In the genomic region with DNA sequence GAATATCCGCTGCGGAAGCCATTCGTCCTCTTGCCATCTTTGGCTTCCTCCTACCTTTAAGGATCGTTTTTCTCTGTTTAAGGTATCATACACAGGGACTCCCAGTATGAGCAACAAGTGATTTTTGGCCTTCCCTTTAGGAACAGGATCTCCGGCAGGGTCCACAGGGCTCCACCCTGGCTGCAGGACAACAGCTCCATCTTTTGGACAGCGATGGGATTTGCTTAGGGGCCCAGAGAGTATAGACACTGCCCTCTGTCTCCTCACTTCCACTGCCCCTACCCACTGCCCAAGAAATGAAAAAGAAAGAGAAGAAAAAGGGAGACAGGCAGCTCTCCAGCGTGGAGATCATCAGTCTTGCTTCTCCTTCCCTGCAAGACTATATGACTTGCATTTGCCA, we compare ENCODE assay signal across 10 cellular contexts.
DNase-seq lines count a peak whose midpoint lies in the region; ATAC-seq and TF ChIP-seq lines count a peak whose summit lies in the region.
"Had no signal": no experiment of that assay in that cellular context is flagged by ENCODE, and none has a peak within 500 bp of the region (broad histone marks: within the 10 kb centered on the region; RNA-seq: fewer than 3 reads in every experiment).

No MANE protein-coding gene starts in this region.

- peak; percentile 57 for DNase-seq in DMS 273 (lab: John Stamatoyannopoulos, UW; ENCODE audit: unreplicated experiment)
- DNase-seq in DMS 273 treated with DMSO at 0.1 percent for 48 hours (lab: John Stamatoyannopoulos, UW), result no peak
- peak; percentile 86 for DNase-seq in H7
- DNase-seq in RWPE2 (ENCODE audit: low spot score), result no peak
- no peak for DNase-seq in fibroblast of villous mesenchyme (ENCODE audit: low read depth)
- DNase-seq in sciatic nerve (ENCODE audit: low spot score), result no peak
- DNase-seq in tibial artery, result no peak
- DNase-seq: adrenal gland had no signal

- intact Hi-C loops in sciatic nerve (cut with DNase I) (no loop called here), tibial artery (cut with DNase I; ENCODE audit: low total_unique reads) (no loop called here)

- H3K9me3 ChIP-seq in RWPE2 (ENCODE audit: severe bottlenecking), result no peaks in the 10 kb centered on the region
- peaks cover 0 to 3% (median 0%) of the 10 kb centered on the region in 3 donors for H3K9me3 ChIP-seq in tibial artery
- H3K9me3 ChIP-seq: adrenal gland had no signal

- H3K36me3 ChIP-seq in H7 (replicated peaks; ENCODE audit: control insufficient read depth, insufficient read depth, low read length) (no peaks in the 10 kb centered on the region), RWPE2 (ENCODE audit: low read depth) (no peaks in the 10 kb centered on the region), tibial artery (no peaks in the 10 kb centered on the region)
- H3K36me3 ChIP-seq: adrenal gland had no signal

- TF ChIP-seq CTCF in RWPE2 (IDR thresholded peaks at IDR 0.05; ENCODE audit: poor library complexity, severe bottlenecking), result peak; percentile 30
- peak; percentile 38 for TF ChIP-seq CTCF in fibroblast of villous mesenchyme (IDR thresholded peaks at IDR 0.05; ENCODE audit: insufficient read depth, low read depth, low read length)
- TF ChIP-seq CTCF in tibial artery (IDR thresholded peaks at IDR 0.05), result no peak

- no peak overlapping the region for H3K4me3 ChIP-seq in H7 (ENCODE audit: insufficient read depth, low read depth, low read length)
- H3K4me3 ChIP-seq in RWPE2 (ENCODE audit: severe bottlenecking), result no peak overlapping the region
- no peak overlapping the region for H3K4me3 ChIP-seq in fibroblast of villous mesenchyme (ENCODE audit: low read depth, low read length)
- no peak overlapping the region for H3K4me3 ChIP-seq in tibial artery
- H3K4me3 ChIP-seq: adrenal gland, SK-N-MC had no signal

- H3K27me3 ChIP-seq in H7 (ENCODE audit: control insufficient read depth, insufficient read depth, low read length) (no peaks in the 10 kb centered on the region), RWPE2 (ENCODE audit: insufficient read depth, poor library complexity, severe bottlenecking) (no peaks in the 10 kb centered on the region), tibial artery (no peaks in the 10 kb centered on the region)
- H3K27me3 ChIP-seq: adrenal gland had no signal

- no peaks in the 10 kb centered on the region for H3K4me1 ChIP-seq in RWPE2 (ENCODE audit: insufficient read depth, poor library complexity, severe bottlenecking)
- no peaks in the 10 kb centered on the region for H3K4me1 ChIP-seq in tibial artery
- H3K4me1 ChIP-seq: adrenal gland had no signal

- H3K27ac ChIP-seq in RWPE2 (ENCODE audit: poor library complexity, severe bottlenecking) (no peak overlapping the region), tibial artery (no peak overlapping the region)
- H3K27ac ChIP-seq: adrenal gland, SK-N-MC had no signal

- ATAC-seq in RWPE2 (ENCODE audit: low read depth) (no peak), sciatic nerve (no peak), HG03139 (IDR thresholded peaks at IDR 0.05; ENCODE audit: unreplicated experiment) (no peak)

Comparison
In these comparisons a context has a peak if more than half of its experiments do, and no peak if none do; other contexts are left out.
1. DNase-seq: peak in DMS 273 (single experiment) and H7 (single experiment); none in DMS 273 treated with DMSO at 0.1 percent for 48 hours (single experiment), RWPE2 (single experiment), fibroblast of villous mesenchyme (single experiment), sciatic nerve (single experiment) and tibial artery (0 of 2).
2. CTCF ChIP-seq: peak in RWPE2 (single experiment) and fibroblast of villous mesenchyme (single experiment); none in tibial artery (0 of 2).